In the genomic region with DNA sequence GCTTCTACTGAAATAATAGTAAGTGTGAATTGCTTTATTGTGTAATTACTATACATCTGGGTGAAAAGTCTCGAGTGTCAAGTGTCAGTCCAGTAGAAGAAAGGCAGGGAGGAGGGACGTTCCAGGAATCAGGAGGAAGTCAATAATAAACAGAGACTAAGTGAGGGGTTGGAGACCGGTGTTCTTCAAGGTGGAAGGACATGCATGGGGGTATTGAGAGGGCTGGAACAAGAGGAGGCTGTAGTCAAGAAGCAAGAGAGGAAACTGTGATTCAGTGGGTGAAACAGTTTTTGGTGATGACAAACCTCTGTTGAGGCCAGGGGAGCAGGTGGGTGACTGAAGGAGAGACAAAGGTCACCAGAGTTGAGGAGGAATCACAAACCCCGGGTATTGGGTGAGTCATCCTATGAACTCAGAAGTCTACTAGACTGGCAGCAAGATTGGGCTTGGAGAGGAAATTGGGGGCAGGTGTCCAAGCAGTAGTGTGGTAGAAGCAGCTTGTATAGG, we compare ENCODE assay signal across 12 cellular contexts. TPM values are rescaled to one million over a fixed set of nuclear protein-coding genes. Genes with fewer than 3 reads are reported as not detected.
DNase-seq lines count a peak whose midpoint lies in the region; ATAC-seq and TF ChIP-seq lines count a peak whose summit lies in the region.
"Had no signal": no experiment of that assay in that cellular context is flagged by ENCODE, and none has a peak within 500 bp of the region (broad histone marks: within the 10 kb centered on the region; RNA-seq: fewer than 3 reads in every experiment).

No MANE protein-coding gene starts in this region.

- no peaks in the 10 kb centered on the region for H3K4me1 ChIP-seq in stomach

- H3K36me3 Mint-ChIP-seq in Calu3 (ENCODE audit: insufficient read depth, unreplicated experiment) (no peaks in the 10 kb centered on the region), HFFc6 (ENCODE audit: low read depth) (no peaks in the 10 kb centered on the region)
- no peaks in the 10 kb centered on the region for H3K36me3 Mint-ChIP-seq in activated CD4-positive, alpha-beta T cell treated with anti-CD3 and anti-CD28 coated beads, Interleukin-2, amount 10 ng/mL, durations not matched to agents 24 days and 14 days (ENCODE audit: low read depth)
- H3K36me3 Mint-ChIP-seq: brain, IgD-negative memory B cell had no signal

- H3K9me3 Mint-ChIP-seq in Calu3 (ENCODE audit: low read depth, unreplicated experiment) = no peaks in the 10 kb centered on the region
- H3K9me3 Mint-ChIP-seq in HFFc6 = no peaks in the 10 kb centered on the region
- no peaks in the 10 kb centered on the region for H3K9me3 Mint-ChIP-seq in activated CD4-positive, alpha-beta T cell treated with anti-CD3 and anti-CD28 coated beads, Interleukin-2, amount 10 ng/mL, durations not matched to agents 24 days and 14 days
- H3K9me3 Mint-ChIP-seq: IgD-negative memory B cell had no signal

- H3K27ac ChIP-seq in stomach = no peak overlapping the region
- H3K27ac ChIP-seq: SK-N-MC had no signal

- H3K27me3 Mint-ChIP-seq in Calu3 (ENCODE audit: unreplicated experiment) (peaks cover 35% of the 10 kb centered on the region), HFFc6 (ENCODE audit: insufficient read depth) (peaks cover 15% of the 10 kb centered on the region)
- H3K27me3 Mint-ChIP-seq in activated CD4-positive, alpha-beta T cell treated with anti-CD3 and anti-CD28 coated beads, Interleukin-2, amount 10 ng/mL, durations not matched to agents 24 days and 14 days = peaks cover 10% of the 10 kb centered on the region

- TF ChIP-seq EP300 in stomach (IDR thresholded peaks at IDR 0.05) = no peak

- H3K36me3 ChIP-seq in stomach = no peaks in the 10 kb centered on the region

- CTCF ChIA-PET in Calu3 (lab: Charles Lee) = interaction anchor here (0.6 kb wide), 1 partner anchor 15 kb away, joined by 3 read pairs; no protein-coding TSS in a partner anchor

- in situ Hi-C loops in KBM-7 (cut with MboI; ENCODE audit: low pct_unique_long_range_greater_than_20kb, low sequenced_read_pairs) = no loop called here

- TF ChIP-seq CTCF in Calu3 (IDR thresholded peaks at IDR 0.05; ENCODE audit: unreplicated experiment) (no peak), HFFc6 (IDR thresholded peaks at IDR 0.05) (no peak), stomach (IDR thresholded peaks at IDR 0.05) (no peak)

- no peak overlapping the region for H3K4me3 Mint-ChIP-seq in Calu3 (ENCODE audit: low read depth, unreplicated experiment)
- no peak overlapping the region for H3K4me3 Mint-ChIP-seq in HFFc6
- peak overlapping the region; percentile 5 for H3K4me3 Mint-ChIP-seq in activated CD4-positive, alpha-beta T cell treated with anti-CD3 and anti-CD28 coated beads, Interleukin-2, amount 10 ng/mL, durations not matched to agents 24 days and 14 days
- H3K4me3 Mint-ChIP-seq: brain, IgD-negative memory B cell had no signal

- intact Hi-C loops in Calu3 (cut with micrococcal nuclease; ENCODE audit: unreplicated experiment) (no loop called here), left colon (cut with DNase I, micrococcal nuclease) (no loop called here), stomach (cut with DNase I; ENCODE audit: low total_unique reads) (no loop called here)
- intact Hi-C loops in activated CD4-positive, alpha-beta T cell treated with anti-CD3 and anti-CD28 coated beads, Interleukin-2, amount 10 ng/mL, durations not matched to agents 24 days and 14 days (cut with micrococcal nuclease) = loop anchor here (1.0 kb wide), 2 partner anchors 12 to 22 kb away; a partner anchor contains a TSS

- no peak overlapping the region for H3K4me3 ChIP-seq in stomach
- H3K4me3 ChIP-seq: SK-N-MC had no signal

- peaks cover 0 to 33% (median 0%) of the 10 kb centered on the region in 3 donors for H3K27me3 ChIP-seq in stomach

- ATAC-seq in left colon (peak; percentile 80), GM18502 (IDR thresholded peaks at IDR 0.05; ENCODE audit: poor library complexity, unreplicated experiment) (no peak)

- DNase-seq in Calu3 = peak; percentile 22
- peak; percentile 10 for DNase-seq in HFFc6
- peak; percentile 67 for DNase-seq in activated CD4-positive, alpha-beta T cell treated with anti-CD3 and anti-CD28 coated beads, Interleukin-2, amount 10 ng/mL, durations not matched to agents 24 days and 14 days
- no peak for DNase-seq in left colon
- DNase-seq in stomach = no peak
- DNase-seq in KBM-7 = no peak
- no peak for DNase-seq in HK-2 (ENCODE audit: unreplicated experiment)
- DNase-seq: DMS 273 treated with DMSO at 0.1 percent for 48 hours had no signal

- H3K4me1 Mint-ChIP-seq in Calu3 (ENCODE audit: low read depth, unreplicated experiment) (peaks cover 15% of the 10 kb centered on the region), HFFc6 (ENCODE audit: low read depth) (peaks cover 10% of the 10 kb centered on the region)
- H3K4me1 Mint-ChIP-seq in activated CD4-positive, alpha-beta T cell treated with anti-CD3 and anti-CD28 coated beads, Interleukin-2, amount 10 ng/mL, durations not matched to agents 24 days and 14 days = peaks cover 7% of the 10 kb centered on the region

- WGBS in stomach, 5 donors = 14 to 23% (median 20%) methylated on average over 4 of the region's 4 CpGs

- no TSS peak for BruUV-seq in Calu3 (replicated peaks; lab: Mats Ljungman, UMichigan)

- H3K27ac Mint-ChIP-seq in Calu3 (ENCODE audit: unreplicated experiment) (no peak overlapping the region), HFFc6 (no peak overlapping the region)
- peak overlapping the region; percentile 67 for H3K27ac Mint-ChIP-seq in activated CD4-positive, alpha-beta T cell treated with anti-CD3 and anti-CD28 coated beads, Interleukin-2, amount 10 ng/mL, durations not matched to agents 24 days and 14 days
- H3K27ac Mint-ChIP-seq: brain, IgD-negative memory B cell had no signal

- TF ChIP-seq POLR2A in stomach (IDR thresholded peaks at IDR 0.05) = no peak

- H3K9me3 ChIP-seq in stomach = no peaks in the 10 kb centered on the region

RNA-seq across cellular contexts. Expression of a gene that starts 11.6 kb away (rescaled TPM):
- 10.7 and 13.6 TPM in 2 replicates for total RNA-seq in Calu3 (2022)
- total RNA-seq in HFFc6 (2021; fragmentation: NEBNext Ultra II Directional; extraction: Animal tissue kit (Norgen Biotek cat#: 25700)) = 10 to 100 TPM in 2 of 6 experiments, 1 to 10 TPM in 4; 6.4 to 11.2 (median 6.9) TPM
- total RNA-seq in activated CD4-positive, alpha-beta T cell treated with anti-CD3 and anti-CD28 coated beads, Interleukin-2, amount 10 ng/mL, durations not matched to agents 24 days and 14 days = 0.92 and 1.3 TPM in 2 replicates
- total RNA-seq in left colon = 1 to 10 TPM; 4.5 to 8.6 TPM
- 10 to 100 TPM in 3 of 5 donors, 1 to 10 TPM in 2; 1.8 to 70.1 (median 13.4) TPM for total RNA-seq in stomach
- 10 to 100 TPM in 2 of 3 donors, 1 to 10 TPM in 1; 8.8 to 12.7 (median 12.4) TPM for polyA plus RNA-seq in stomach

RNA-seq across cellular contexts. Expression of a gene that starts 27.2 kb away (rescaled TPM):
- 14.9 and 19.2 TPM in 2 replicates for total RNA-seq in Calu3 (2022)
- total RNA-seq in HFFc6 (2021; fragmentation: NEBNext Ultra II Directional; extraction: Animal tissue kit (Norgen Biotek cat#: 25700)) = 1 to 10 TPM in 5 of 6 experiments, under 1 TPM in 1; 0.76 to 1.7 (median 1.5) TPM
- total RNA-seq in activated CD4-positive, alpha-beta T cell treated with anti-CD3 and anti-CD28 coated beads, Interleukin-2, amount 10 ng/mL, durations not matched to agents 24 days and 14 days = 13.1 and 13.9 TPM in 2 replicates
- total RNA-seq in left colon = 10 to 100 TPM; 12.0 to 12.7 TPM
- total RNA-seq in stomach = 10 to 100 TPM in 1 of 5 donors, 1 to 10 TPM in 4; 2.8 to 59.4 (median 7.6) TPM
- polyA plus RNA-seq in stomach = 10 to 100 TPM in 1 of 3 donors, 1 to 10 TPM in 2; 8.7 to 10.1 (median 9.3) TPM

RNA-seq across cellular contexts. Expression of a gene that starts 39.6 kb away (rescaled TPM):
- total RNA-seq in Calu3 (2022) (23.4 and 24.4 TPM in 2 replicates), left colon (10 to 100 TPM; 11.1 to 13.6 TPM), stomach (10 to 100 TPM in 4 of 5 donors, 1 to 10 TPM in 1; 3.2 to 74.1 (median 35.7) TPM)
- total RNA-seq in HFFc6 (2021; fragmentation: NEBNext Ultra II Directional; extraction: Animal tissue kit (Norgen Biotek cat#: 25700)) = 10 to 100 TPM in 5 of 6 experiments, 1 to 10 TPM in 1; 9.8 to 12.3 (median 11.2) TPM
- total RNA-seq in activated CD4-positive, alpha-beta T cell treated with anti-CD3 and anti-CD28 coated beads, Interleukin-2, amount 10 ng/mL, durations not matched to agents 24 days and 14 days = 21.4 and 24.5 TPM in 2 replicates
- polyA plus RNA-seq in stomach = 10 to 100 TPM; 19.7 to 24.6 (median 21.0) TPM

RNA-seq across cellular contexts. Expression of a gene that starts 45.9 kb away (rescaled TPM):
- 272 and 280 TPM in 2 replicates for total RNA-seq in Calu3 (2022)
- 100 to 1,000 TPM; 181 to 189 (median 186) TPM for total RNA-seq in HFFc6 (2021; fragmentation: NEBNext Ultra II Directional; extraction: Animal tissue kit (Norgen Biotek cat#: 25700))
- total RNA-seq in activated CD4-positive, alpha-beta T cell treated with anti-CD3 and anti-CD28 coated beads, Interleukin-2, amount 10 ng/mL, durations not matched to agents 24 days and 14 days = 314 and 317 TPM in 2 replicates
- 100 to 1,000 TPM; 564 to 684 TPM for total RNA-seq in left colon
- 100 to 1,000 TPM in 2 of 5 donors, 10 to 100 TPM in 3; 44.0 to 156 (median 61.1) TPM for total RNA-seq in stomach
- polyA plus RNA-seq in stomach = 100 to 1,000 TPM; 298 to 516 (median 464) TPM

Comparison
In these comparisons a context has a peak if more than half of its experiments do, and no peak if none do; other contexts are left out.
1. DNase-seq: peak in Calu3 (single experiment), HFFc6 (single experiment) and activated CD4-positive, alpha-beta T cell treated with anti-CD3 and anti-CD28 coated beads, Interleukin-2, amount 10 ng/mL, durations not matched to agents 24 days and 14 days (single experiment); none in left colon (0 of 2), stomach (single experiment), KBM-7 (single experiment) and HK-2 (single experiment).